Comparison of ENCODE assay signal across 8 cellular contexts in the genomic region with DNA sequence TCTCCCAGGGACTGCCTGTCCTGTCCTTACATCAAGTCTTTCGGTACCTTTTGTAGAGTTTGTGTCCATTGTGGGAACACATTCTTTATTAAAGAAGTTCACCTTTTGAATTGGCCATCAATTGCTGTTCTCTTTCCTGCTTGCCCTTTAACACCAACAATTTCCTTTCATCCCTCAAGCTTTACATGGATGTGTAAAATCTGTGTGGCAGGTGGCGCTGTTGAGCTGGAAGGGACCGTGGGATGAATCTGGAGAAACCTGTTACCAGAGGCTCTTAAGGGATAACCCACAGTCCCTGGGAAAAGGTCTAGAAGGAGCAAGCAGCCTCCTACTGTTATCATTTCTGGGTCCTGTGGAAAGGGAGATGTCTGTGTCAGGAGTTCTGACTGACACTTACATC. TPM values are rescaled to one million over a fixed set of nuclear protein-coding genes. Genes with fewer than 3 reads are reported as not detected.
DNase-seq lines count a peak whose midpoint lies in the region; ATAC-seq and TF ChIP-seq lines count a peak whose summit lies in the region.

No MANE protein-coding gene starts in this region.

- no peak for ATAC-seq in naive thymus-derived CD4-positive, alpha-beta T cell
- peak; percentile 61 for ATAC-seq in stimulated activated naive CD8-positive, alpha-beta T cell treated with anti-CD3 and anti-CD28 coated beads, Interleukin-15, amount 100 ng/mL, for 72 hours
- ATAC-seq in GM19328 (IDR thresholded peaks at IDR 0.05; ENCODE audit: unreplicated experiment): no peak

- no peak overlapping the region for H3K27ac Mint-ChIP-seq in naive thymus-derived CD4-positive, alpha-beta T cell
- H3K27ac Mint-ChIP-seq in stimulated activated naive CD8-positive, alpha-beta T cell treated with anti-CD3 and anti-CD28 coated beads, Interleukin-15, amount 100 ng/mL, for 72 hours: no peak overlapping the region

- intact Hi-C loops in naive thymus-derived CD4-positive, alpha-beta T cell (cut with micrococcal nuclease): loop anchor here (1.0 to 10.0 kb wide), 5 partner anchors 8 to 356 kb away; a partner anchor contains a TSS

- H3K36me3 ChIP-seq in DOHH2 (ENCODE audit: control insufficient read depth, low read length): no peaks in the 10 kb centered on the region
- H3K36me3 ChIP-seq in naive thymus-derived CD4-positive, alpha-beta T cell (ENCODE audit: control insufficient read depth in 2 of 3, insufficient read depth in 3 of 3, low read length in 3 of 3): no peaks in the 10 kb centered on the region

- H3K27me3 ChIP-seq in DOHH2 (ENCODE audit: control insufficient read depth, low read length): no peaks in the 10 kb centered on the region
- H3K27me3 ChIP-seq in naive thymus-derived CD4-positive, alpha-beta T cell (ENCODE audit: control insufficient read depth in 2 of 2, insufficient read depth in 2 of 2, low read length in 2 of 2): peaks cover 0 to 4% of the 10 kb centered on the region in 2 donors

- H3K36me3 Mint-ChIP-seq in naive thymus-derived CD4-positive, alpha-beta T cell: no peaks in the 10 kb centered on the region

- no peak overlapping the region for H3K27ac ChIP-seq in DOHH2 (ENCODE audit: low read depth, low read length)
- H3K27ac ChIP-seq in naive thymus-derived CD4-positive, alpha-beta T cell (ENCODE audit: low read depth, low read length): no peak overlapping the region

- no peaks in the 10 kb centered on the region for H4K20me1 ChIP-seq in DOHH2 (ENCODE audit: control insufficient read depth, insufficient read depth, low read depth, low read length)

- H3K4me3 Mint-ChIP-seq in naive thymus-derived CD4-positive, alpha-beta T cell: no peak overlapping the region
- no peak overlapping the region for H3K4me3 Mint-ChIP-seq in stimulated activated naive CD8-positive, alpha-beta T cell treated with anti-CD3 and anti-CD28 coated beads, Interleukin-15, amount 100 ng/mL, for 72 hours

- no peaks in the 10 kb centered on the region for H3K9me2 ChIP-seq in DOHH2 (replicated peaks; ENCODE audit: control insufficient read depth, low read length)

- POLR2A ChIA-PET in naive thymus-derived CD4-positive, alpha-beta T cell (lab: Charles Lee): interaction anchor here (1.0 to 1.3 kb wide), 3 partner anchors 61 to 84 kb away, joined by 3 to 5 read pairs (median 3); no protein-coding TSS in a partner anchor

- H3K4me1 Mint-ChIP-seq in naive thymus-derived CD4-positive, alpha-beta T cell: peaks cover 0 to 10% (median 0%) of the 10 kb centered on the region in 7 donors
- peaks cover 18% of the 10 kb centered on the region for H3K4me1 Mint-ChIP-seq in stimulated activated naive CD8-positive, alpha-beta T cell treated with anti-CD3 and anti-CD28 coated beads, Interleukin-15, amount 100 ng/mL, for 72 hours

- peaks cover 0 to 29% (median 0%) of the 10 kb centered on the region in 5 donors for H3K27me3 Mint-ChIP-seq in naive thymus-derived CD4-positive, alpha-beta T cell
- H3K27me3 Mint-ChIP-seq in stimulated activated naive CD8-positive, alpha-beta T cell treated with anti-CD3 and anti-CD28 coated beads, Interleukin-15, amount 100 ng/mL, for 72 hours: peaks cover 11% of the 10 kb centered on the region

- no peak for TF ChIP-seq POLR2A in erythroblast (IDR thresholded peaks at IDR 0.05; ENCODE audit: low read length)

- H3K4me2 ChIP-seq in DOHH2 (ENCODE audit: low read length): no peak overlapping the region

- peak; percentile 89 for TF ChIP-seq CTCF in DOHH2 (IDR thresholded peaks at IDR 0.05; ENCODE audit: low read depth, low read length, poor library complexity, severe bottlenecking)

- no peaks in the 10 kb centered on the region for H3K9me3 Mint-ChIP-seq in naive thymus-derived CD4-positive, alpha-beta T cell
- no peaks in the 10 kb centered on the region for H3K9me3 Mint-ChIP-seq in stimulated activated naive CD8-positive, alpha-beta T cell treated with anti-CD3 and anti-CD28 coated beads, Interleukin-15, amount 100 ng/mL, for 72 hours

- H3K4me1 ChIP-seq in DOHH2 (ENCODE audit: control insufficient read depth, low read length): peaks cover 13% of the 10 kb centered on the region
- no peaks in the 10 kb centered on the region for H3K4me1 ChIP-seq in naive thymus-derived CD4-positive, alpha-beta T cell (ENCODE audit: control insufficient read depth in 2 of 2, insufficient read depth in 2 of 2, low read length in 2 of 2)

- H3F3A ChIP-seq in DOHH2 (ENCODE audit: control insufficient read depth, insufficient read depth): no peaks in the 10 kb centered on the region; the same call in 1 of the 2 replicates

- no peaks in the 10 kb centered on the region for H3K79me2 ChIP-seq in DOHH2 (ENCODE audit: control insufficient read depth, low read length)

- CTCF ChIA-PET in naive thymus-derived CD4-positive, alpha-beta T cell (lab: Charles Lee): interaction anchor here (0.6 to 1.8 kb wide), 5 partner anchors 52 to 79 kb away, joined by 3 to 6 read pairs (median 3); a partner anchor contains a TSS

- DNase-seq in Jurkat, Clone E6-1 (ENCODE audit: low read depth, low spot score): peak; percentile 57
- DNase-seq in OCI-M1 (lab: John Stamatoyannopoulos, UW) (peak; percentile 90), activated T-cell treated with anti-CD3 and anti-CD28 coated beads for 24 hours (ENCODE audit: low read depth) (peak; percentile 54), erythroblast (lab: John Stamatoyannopoulos, UW) (peak; percentile 70 to 86)
- DNase-seq in naive thymus-derived CD4-positive, alpha-beta T cell: peak; percentile 9 to 63 (median 33)
- peak; percentile 58 to 63 for DNase-seq in stimulated activated naive CD8-positive, alpha-beta T cell treated with anti-CD3 and anti-CD28 coated beads, Interleukin-15, amount 100 ng/mL, for 72 hours

- no peak overlapping the region for H3K4me3 ChIP-seq in DOHH2 (ENCODE audit: low read length)
- no peak overlapping the region for H3K4me3 ChIP-seq in Jurkat, Clone E6-1 (ENCODE audit: low read length)
- H3K4me3 ChIP-seq in naive thymus-derived CD4-positive, alpha-beta T cell (ENCODE audit: low read length): no peak overlapping the region

- H3K9me3 ChIP-seq in DOHH2 (ENCODE audit: control insufficient read depth, insufficient read depth, low read length): no peaks in the 10 kb centered on the region
- no peaks in the 10 kb centered on the region for H3K9me3 ChIP-seq in naive thymus-derived CD4-positive, alpha-beta T cell (ENCODE audit: control insufficient read depth in 2 of 3, low read length in 3 of 3)

RNA-seq across cellular contexts. Expression of a gene that starts 7.9 kb away (rescaled TPM):
- polyA plus RNA-seq in Jurkat, Clone E6-1 (2012; ENCODE audit: insufficient read depth, insufficient read length): 30.5 TPM
- total RNA-seq in naive thymus-derived CD4-positive, alpha-beta T cell: 10 to 100 TPM; 25.9 to 80.4 (median 36.4) TPM
- 10 to 100 TPM; 24.9 to 28.6 TPM for polyA plus RNA-seq in naive thymus-derived CD4-positive, alpha-beta T cell

RNA-seq across cellular contexts. Expression of a gene that starts 30.0 kb away (rescaled TPM):
- not detected for polyA plus RNA-seq in Jurkat, Clone E6-1 (2012; ENCODE audit: insufficient read depth, insufficient read length)
- total RNA-seq in naive thymus-derived CD4-positive, alpha-beta T cell: not detected
- not detected for polyA plus RNA-seq in naive thymus-derived CD4-positive, alpha-beta T cell

Comparison
In these comparisons a context has a peak if more than half of its experiments do, and no peak if none do; other contexts are left out.
1. DNase-seq: peak in every context shown above with its lines; median percentile 90 in OCI-M1; 78 in erythroblast; 60 in stimulated activated naive CD8-positive, alpha-beta T cell treated with anti-CD3 and anti-CD28 coated beads, Interleukin-15, amount 100 ng/mL, for 72 hours; 57 in Jurkat, Clone E6-1; 54 in activated T-cell treated with anti-CD3 and anti-CD28 coated beads for 24 hours; 33 in naive thymus-derived CD4-positive, alpha-beta T cell.